10 cellular contexts compared by ENCODE assay signal in genomic region chr10:30438016-30438850, GRCh38. TPM values are rescaled to one million over a fixed set of nuclear protein-coding genes. Genes with fewer than 3 reads are reported as not detected.
DNase-seq lines count a peak whose midpoint lies in the region; ATAC-seq, FAIRE-seq and TF ChIP-seq lines count a peak whose summit lies in the region.
"Had no signal": no experiment of that assay in that cellular context is flagged by ENCODE, and none has a peak within 500 bp of the region (broad histone marks: within the 10 kb centered on the region; RNA-seq: fewer than 3 reads in every experiment).

No MANE protein-coding gene starts in this region.

- TF ChIP-seq CTCF in HepG2 (CRISPR knock-in tag; IDR thresholded peaks at IDR 0.05) (no peak), right lobe of liver (IDR thresholded peaks at IDR 0.05) (no peak), mesothelial cell of epicardium (IDR thresholded peaks at IDR 0.05; ENCODE audit: unreplicated experiment) (no peak), vagina (IDR thresholded peaks at IDR 0.05) (no peak)

- peaks cover 33% of the 10 kb centered on the region for H4K20me1 ChIP-seq in HepG2 (ENCODE audit: insufficient read depth, low read length)

- H3K4me1 Mint-ChIP-seq in activated naive CD8-positive, alpha-beta T cell treated with anti-CD3 and anti-CD28 coated beads, Interleukin-2, amount 10 ng/mL, durations not matched to agents 7 days and 5 days, result peaks cover 50% of the 10 kb centered on the region
- H3K4me1 Mint-ChIP-seq in mesothelial cell of epicardium, result peaks cover 35% of the 10 kb centered on the region

- H3K9ac ChIP-seq in HepG2 (ENCODE audit: insufficient read depth, low read depth, low read length), result peak overlapping the region; percentile 88

- peak overlapping the region; percentile 11 to 97 (median 93); a peak in 5 of 6 replicates for H3K4me3 ChIP-seq in HepG2 (replicated peaks in 1 of 3; ENCODE audit: insufficient read depth in 1 of 3, low read depth in 2 of 3, low read length in 3 of 3)
- no peak overlapping the region for H3K4me3 ChIP-seq in right lobe of liver
- H3K4me3 ChIP-seq in vagina, result peak overlapping the region; percentile 77 to 92
- H3K4me3 ChIP-seq in H7 (ENCODE audit: insufficient read depth, low read depth, low read length), result no peak overlapping the region

- peaks cover 58% of the 10 kb centered on the region for H3K36me3 Mint-ChIP-seq in activated naive CD8-positive, alpha-beta T cell treated with anti-CD3 and anti-CD28 coated beads, Interleukin-2, amount 10 ng/mL, durations not matched to agents 7 days and 5 days
- peaks cover 6% of the 10 kb centered on the region for H3K36me3 Mint-ChIP-seq in mesothelial cell of epicardium

- no peak overlapping the region for H2AFZ ChIP-seq in HepG2 (ENCODE audit: low read length)

- H3K9me3 ChIP-seq in HepG2 (ENCODE audit: low read length) (no peaks in the 10 kb centered on the region), right lobe of liver (no peaks in the 10 kb centered on the region), vagina (no peaks in the 10 kb centered on the region)

- H3K4me1 ChIP-seq in HepG2 (ENCODE audit: insufficient read depth, low read length) (peaks cover 40% of the 10 kb centered on the region), right lobe of liver (peaks cover 0 to 20% (median 0%) of the 10 kb centered on the region in 4 donors), vagina (peaks cover 66% of the 10 kb centered on the region)

- POLR2A ChIA-PET in HepG2 (lab: Yijun Ruan, JAX), result interaction anchor here (1.0 to 3.0 kb wide), 5 partner anchors 10 to 146 kb away, joined by 3 to 16 read pairs (median 4); no protein-coding TSS in a partner anchor
- POLR2A ChIA-PET in activated naive CD8-positive, alpha-beta T cell treated with anti-CD3 and anti-CD28 coated beads, Interleukin-2, amount 10 ng/mL, durations not matched to agents 7 days and 5 days (lab: Charles Lee), result interaction anchor here (0.8 to 4.2 kb wide), 13 partner anchors 11 to 95 kb away, joined by 3 to 41 read pairs (median 5); no protein-coding TSS in a partner anchor

- no peaks in the 10 kb centered on the region for H3K27me3 Mint-ChIP-seq in activated naive CD8-positive, alpha-beta T cell treated with anti-CD3 and anti-CD28 coated beads, Interleukin-2, amount 10 ng/mL, durations not matched to agents 7 days and 5 days
- H3K27me3 Mint-ChIP-seq in mesothelial cell of epicardium (ENCODE audit: low read depth), result no peaks in the 10 kb centered on the region

- H3K4me3 Mint-ChIP-seq in activated naive CD8-positive, alpha-beta T cell treated with anti-CD3 and anti-CD28 coated beads, Interleukin-2, amount 10 ng/mL, durations not matched to agents 7 days and 5 days, result peak overlapping the region; percentile 87
- peak overlapping the region; percentile 87 for H3K4me3 Mint-ChIP-seq in mesothelial cell of epicardium

- peak; percentile 28; the same call in 1 of the 2 replicates for TF ChIP-seq RAD21 in HepG2 (CRISPR knock-in tag; IDR thresholded peaks at IDR 0.05)

- H3K36me3 ChIP-seq in HepG2 (replicated peaks in 1 of 2; ENCODE audit: control insufficient read depth in 1 of 2, insufficient read depth in 2 of 2, low read length in 2 of 2), result peaks cover 3 to 37% of the 10 kb centered on the region in 2 experiments; a peak in 4 of 5 replicates
- H3K36me3 ChIP-seq in right lobe of liver, result peaks cover 0 to 40% (median 0%) of the 10 kb centered on the region in 4 donors
- peaks cover 0 to 18% of the 10 kb centered on the region in 2 donors for H3K36me3 ChIP-seq in vagina
- H3K36me3 ChIP-seq in H7 (replicated peaks; ENCODE audit: control insufficient read depth, insufficient read depth, low read length), result no peaks in the 10 kb centered on the region

- H3K27ac ChIP-seq in HepG2 (ENCODE audit: extremely low read length, insufficient read depth, low read length) (peak overlapping the region; percentile 73), right lobe of liver (peak overlapping the region in 1 of 3 donors; percentile 99), vagina (peak overlapping the region; percentile 98)

- TF ChIP-seq EP300 in HepG2 (IDR thresholded peaks at IDR 0.05; ENCODE audit: low read depth in 2 of 2, low read length in 2 of 2) (peak in 1 of 2 experiments; percentile 85; a peak in 2 of 4 replicates), HepG2 (CRISPR knock-in tag; IDR thresholded peaks at IDR 0.05; ENCODE audit: borderline replicate concordance) (peak; percentile 78)

- no peaks in the 10 kb centered on the region for H3K9me3 Mint-ChIP-seq in activated naive CD8-positive, alpha-beta T cell treated with anti-CD3 and anti-CD28 coated beads, Interleukin-2, amount 10 ng/mL, durations not matched to agents 7 days and 5 days
- H3K9me3 Mint-ChIP-seq in mesothelial cell of epicardium, result no peaks in the 10 kb centered on the region

- H3K4me2 ChIP-seq in HepG2 (ENCODE audit: low read depth, low read length), result peak overlapping the region; percentile 95

- no peak; a peak in 1 of 4 replicates for TF ChIP-seq POLR2A in HepG2 (IDR thresholded peaks at IDR 0.05; ENCODE audit: insufficient read depth in 1 of 2, low read depth in 2 of 2, low read length in 2 of 2)
- TF ChIP-seq POLR2A in right lobe of liver (IDR thresholded peaks at IDR 0.05), result no peak
- TF ChIP-seq POLR2A in vagina (IDR thresholded peaks at IDR 0.05), result no peak

- H3K27me3 ChIP-seq in HepG2 (ENCODE audit: control insufficient read depth in 1 of 2, insufficient read depth in 2 of 2, low read length in 2 of 2), result no peaks in the 10 kb centered on the region; a peak in 1 of 5 replicates
- no peaks in the 10 kb centered on the region for H3K27me3 ChIP-seq in right lobe of liver
- H3K27me3 ChIP-seq in vagina, result no peaks in the 10 kb centered on the region
- H3K27me3 ChIP-seq in H7 (ENCODE audit: control insufficient read depth, insufficient read depth, low read length), result peaks cover 7% of the 10 kb centered on the region; the same call in 1 of the 2 replicates

- peak; percentile 98 for FAIRE-seq in HepG2 (lab: Jason Lieb, UNC)
- FAIRE-seq: G401.6 had no signal

- 0% methylated on average over 5 of the region's 5 CpGs for WGBS in HepG2 (ENCODE audit: low lambda C conversion rate)
- 51% methylated on average over 5 of the region's 5 CpGs for WGBS in right lobe of liver (ENCODE audit: insufficient coverage, low coverage, low lambda C conversion rate, missing lambda C conversion rate)

- ATAC-seq in HepG2 (peak; percentile 68), right lobe of liver (no peak), HG02973 (IDR thresholded peaks at IDR 0.05; ENCODE audit: unreplicated experiment) (no peak)
- ATAC-seq in activated naive CD8-positive, alpha-beta T cell treated with anti-CD3 and anti-CD28 coated beads, Interleukin-2, amount 10 ng/mL, durations not matched to agents 7 days and 5 days (ENCODE audit: low read depth), result no peak

- H3K79me2 ChIP-seq in HepG2 (ENCODE audit: insufficient read depth, low read length), result peaks cover 79% of the 10 kb centered on the region

- in situ Hi-C loops in HepG2 (cut with HindIII; ENCODE audit: extremely low pct_ligation_motif_present, low pct_unique_long_range_greater_than_20kb), result loop anchor here (25.0 kb wide), 1 partner anchor 1499 kb away; the partner anchor contains the start of gene ARHGAP12

- intact Hi-C loops in HepG2 (cut with micrococcal nuclease; ENCODE audit: unreplicated experiment) (loop anchor here (2.0 kb wide), 1 partner anchor 23 kb away; no protein-coding TSS in a partner anchor), right lobe of liver (cut with DNase I) (no loop called here), vagina (cut with DNase I) (no loop called here)

- CTCF ChIA-PET in HepG2 (lab: Yijun Ruan, JAX; ENCODE audit: low intra/inter-chr PET ratio, low total read pairs), result no interaction called here

- BruUV-seq in HepG2 (replicated peaks; lab: Mats Ljungman, UMichigan), result no TSS peak

- peak overlapping the region; percentile 88 for H3K27ac Mint-ChIP-seq in activated naive CD8-positive, alpha-beta T cell treated with anti-CD3 and anti-CD28 coated beads, Interleukin-2, amount 10 ng/mL, durations not matched to agents 7 days and 5 days
- peak overlapping the region; percentile 96 for H3K27ac Mint-ChIP-seq in mesothelial cell of epicardium

- peak; percentile 95 for DNase-seq in HepG2 (ENCODE audit: low spot score)
- DNase-seq in right lobe of liver, result no peak
- DNase-seq in activated naive CD8-positive, alpha-beta T cell treated with anti-CD3 and anti-CD28 coated beads, Interleukin-2, amount 10 ng/mL, durations not matched to agents 7 days and 5 days, result no peak
- DNase-seq in mesothelial cell of epicardium (ENCODE audit: low spot score in 2 of 2, unreplicated experiment in 2 of 2), result no peak
- no peak for DNase-seq in vagina (ENCODE audit: extremely low spot score in 2 of 2)
- DNase-seq in activated CD4-positive, CD25-positive, alpha-beta regulatory T cell (lab: John Stamatoyannopoulos, UW), result no peak
- no peak for DNase-seq in H7
- DNase-seq: NCI-H2107 had no signal

RNA-seq across cellular contexts. Expression of gene MAP3K8, which starts 4.2 kb away (rescaled TPM):
- total RNA-seq in HepG2 (2016; rRNA removed; fragmentation: Illumina TruSeq; extraction: Trizol) (19.3 and 21.8 TPM in 2 replicates), right lobe of liver (10 to 100 TPM in 1 of 6 experiments, 1 to 10 TPM in 5; 3.1 to 21.9 (median 6.1) TPM), mesothelial cell of epicardium (25.0 to 29.0 TPM (median 25.3 TPM) in 3 replicates), vagina (16.5 TPM)
- 12.2 and 13.6 TPM in 2 replicates for total RNA-seq in HepG2 (2016; cell fraction: cytosol; rRNA removed; fragmentation: Illumina TruSeq; extraction: Trizol; ENCODE audit: low read depth)
- 18.0 and 21.2 TPM in 2 replicates for total RNA-seq in HepG2 (2016; cell fraction: insoluble cytoplasmic fraction; rRNA removed; fragmentation: Illumina TruSeq; extraction: Trizol)
- total RNA-seq in HepG2 (2016; cell fraction: membrane; rRNA removed; fragmentation: Illumina TruSeq; extraction: Trizol), result 15.3 and 19.2 TPM in 2 replicates
- 22.1 and 23.1 TPM in 2 replicates for total RNA-seq in HepG2 (2016; cell fraction: nucleus; rRNA removed; fragmentation: Illumina TruSeq; extraction: Trizol)
- 26.6 and 37.9 TPM in 2 replicates for polyA plus RNA-seq in HepG2 (2011; rRNA removed)
- 12.9 and 14.6 TPM in 2 replicates for polyA plus RNA-seq in HepG2 (2011; cell fraction: cytosol; rRNA removed)
- 26.9 and 27.5 TPM in 2 replicates for polyA plus RNA-seq in HepG2 (2011; cell fraction: nucleus; rRNA removed)
- polyA plus RNA-seq in HepG2 (2012), result 11.2 and 14.3 TPM in 2 replicates
- polyA plus RNA-seq in HepG2 (2016; cell fraction: cytosol; fragmentation: Illumina TruSeq; extraction: Trizol; ENCODE audit: low read depth), result 8.6 and 13.3 TPM in 2 replicates
- polyA plus RNA-seq in HepG2 (2016; cell fraction: insoluble cytoplasmic fraction; fragmentation: Illumina TruSeq; extraction: Trizol; ENCODE audit: low read depth), result 15.6 and 17.9 TPM in 2 replicates
- polyA plus RNA-seq in HepG2 (2016; cell fraction: membrane; fragmentation: Illumina TruSeq; extraction: Trizol; ENCODE audit: low read depth), result 9.4 and 12.4 TPM in 2 replicates
- 41.0 and 46.6 TPM in 2 replicates for polyA plus RNA-seq in HepG2 (2016; cell fraction: nucleus; fragmentation: Illumina TruSeq; extraction: Trizol; ENCODE audit: insufficient read depth, low read depth)
- 15.0 and 17.4 TPM in 2 replicates for polyA minus RNA-seq in HepG2 (2011; rRNA and poly(A)+ RNA removed; ENCODE audit: low replicate concordance)
- 7.3 and 10.3 TPM in 2 replicates for polyA minus RNA-seq in HepG2 (2011; cell fraction: cytosol; rRNA and poly(A)+ RNA removed)
- polyA minus RNA-seq in HepG2 (2011; cell fraction: nucleus; rRNA and poly(A)+ RNA removed), result 30.6 and 31.2 TPM in 2 replicates
- total RNA-seq in activated naive CD8-positive, alpha-beta T cell treated with anti-CD3 and anti-CD28 coated beads, Interleukin-2, amount 10 ng/mL, durations not matched to agents 7 days and 5 days, result 10 to 100 TPM; 27.7 to 28.3 TPM
- total RNA-seq in H7 (2014; rRNA removed; shearing (Covaris generic)), result 10.5 and 12.9 TPM in 2 replicates

Comparison
In these comparisons a context has a peak if more than half of its experiments do, and no peak if none do; other contexts are left out.
1. H3K4me3 ChIP-seq: peak in HepG2 (3 of 3) and vagina (2 of 2); none in right lobe of liver (0 of 3) and H7 (single experiment).